8 cellular contexts compared by ENCODE assay signal in the genomic region with DNA sequence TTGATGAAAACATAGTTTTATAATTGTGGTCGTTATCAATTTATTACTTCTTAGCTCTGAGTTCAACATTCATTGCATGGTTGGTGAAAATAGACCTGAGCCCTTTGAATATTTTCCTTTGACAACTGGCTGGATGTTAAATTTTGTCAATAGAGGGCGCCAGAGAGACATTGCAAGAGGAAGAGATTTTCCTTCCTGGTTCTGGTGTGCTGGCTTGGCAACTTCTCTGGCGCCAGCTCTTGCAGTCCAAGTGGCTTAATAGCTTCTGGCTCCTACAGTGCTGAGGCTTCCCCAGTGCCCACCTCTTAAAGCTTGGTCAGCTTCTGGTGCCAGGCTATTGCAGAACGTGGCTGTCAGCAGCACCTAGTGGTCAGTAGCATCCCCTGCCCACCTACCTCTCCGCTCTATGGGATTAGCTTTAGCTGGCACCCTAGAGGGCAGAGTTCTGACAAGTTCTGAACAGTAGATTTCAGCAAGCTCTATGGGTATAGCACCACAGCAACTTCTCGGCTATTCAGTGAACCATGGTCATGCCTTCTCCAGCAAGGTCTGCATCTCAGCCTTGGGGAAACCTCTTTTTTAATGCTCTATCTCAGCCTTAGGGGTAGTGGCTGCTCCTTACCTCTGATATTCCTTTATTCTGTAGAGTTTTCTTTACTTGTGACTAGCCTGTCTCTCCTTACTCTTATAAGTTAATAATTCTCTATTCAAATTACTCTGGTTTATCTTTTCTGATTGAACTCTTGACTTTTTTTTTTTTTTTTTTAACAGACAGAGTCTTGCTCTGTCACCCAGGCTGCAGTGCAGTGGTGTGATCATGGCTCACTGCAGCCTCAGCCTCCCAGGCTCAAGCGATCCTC. TPM values are rescaled to one million over a fixed set of nuclear protein-coding genes. Genes with fewer than 3 reads are reported as not detected.
DNase-seq lines count a peak whose midpoint lies in the region; ATAC-seq, FAIRE-seq and TF ChIP-seq lines count a peak whose summit lies in the region.

No MANE protein-coding gene starts in this region.

- intact Hi-C loops in Calu3 (cut with micrococcal nuclease; ENCODE audit: unreplicated experiment): loop anchor here (1.0 to 5.0 kb wide), 6 partner anchors 43 to 186 kb away; no protein-coding TSS in a partner anchor
- intact Hi-C loops in adrenal gland (cut with DNase I): loop anchor here (5.0 kb wide), 2 partner anchors 113 to 188 kb away; no protein-coding TSS in a partner anchor
- intact Hi-C loops in heart left ventricle (cut with DNase I): loop anchor here (1.0 to 10.0 kb wide), 17 partner anchors 55 to 265 kb away; a partner anchor contains a TSS
- intact Hi-C loops in prostate gland (cut with DNase I): loop anchor here (2.0 to 10.0 kb wide), 4 partner anchors 113 to 188 kb away; no protein-coding TSS in a partner anchor

- H3K4me3 ChIP-seq in adrenal gland: no peak overlapping the region
- peak overlapping the region in 4 of 12 donors; percentile 9 to 22 (median 14) for H3K4me3 ChIP-seq in heart left ventricle
- H3K4me3 ChIP-seq in prostate gland: no peak overlapping the region

- DNase-seq in Calu3 (peak; percentile 82), H54 (ENCODE audit: insufficient read length, low spot score) (peak; percentile 45), NCI-H146 treated with DMSO at 0.1 percent for 48 hours (lab: John Stamatoyannopoulos, UW; ENCODE audit: unreplicated experiment) (peak; percentile 78), T follicular helper cell (ENCODE audit: low read depth) (peak; percentile 41), adrenal gland (peak; percentile 76 to 90 (median 85)), heart left ventricle (peak; percentile 68 to 84 (median 75)), prostate gland (ENCODE audit: low spot score) (peak; percentile 88)

- peak; percentile 96 for FAIRE-seq in H54 (lab: Jason Lieb, UNC)

- peak overlapping the region; percentile 51 for H3K4me3 Mint-ChIP-seq in Calu3 (ENCODE audit: low read depth, unreplicated experiment)

- TF ChIP-seq POLR2A in H54 (IDR thresholded peaks at IDR 0.05; ENCODE audit: low read depth, low read length) (no peak), adrenal gland (IDR thresholded peaks at IDR 0.05) (no peak), heart left ventricle (IDR thresholded peaks at IDR 0.05) (no peak), prostate gland (IDR thresholded peaks at IDR 0.05) (no peak)

- peak overlapping the region; percentile 71 for H3K27ac Mint-ChIP-seq in Calu3 (ENCODE audit: unreplicated experiment)

- H3K9me3 ChIP-seq in adrenal gland (replicated peaks in 1 of 3) (no peaks in the 10 kb centered on the region), heart left ventricle (no peaks in the 10 kb centered on the region), prostate gland (no peaks in the 10 kb centered on the region)

- no TSS peak for BruUV-seq in Calu3 (replicated peaks; lab: Mats Ljungman, UMichigan)

- no peaks in the 10 kb centered on the region for H3K27me3 ChIP-seq in adrenal gland
- H3K27me3 ChIP-seq in heart left ventricle: no peaks in the 10 kb centered on the region
- H3K27me3 ChIP-seq in prostate gland (replicated peaks; ENCODE audit: insufficient read depth): no peaks in the 10 kb centered on the region

- TF ChIP-seq CTCF in Calu3 (IDR thresholded peaks at IDR 0.05; ENCODE audit: unreplicated experiment) (peak; percentile 81), adrenal gland (IDR thresholded peaks at IDR 0.05) (peak; percentile 85 to 95 (median 88)), heart left ventricle (IDR thresholded peaks at IDR 0.05) (peak; percentile 84 to 94 (median 92)), prostate gland (IDR thresholded peaks at IDR 0.05) (peak; percentile 75 to 91 (median 86))

- H3K36me3 Mint-ChIP-seq in Calu3 (ENCODE audit: insufficient read depth, unreplicated experiment): no peaks in the 10 kb centered on the region

- H3K36me3 ChIP-seq in adrenal gland (replicated peaks in 1 of 2) (no peaks in the 10 kb centered on the region), heart left ventricle (no peaks in the 10 kb centered on the region), prostate gland (no peaks in the 10 kb centered on the region)

- peaks cover 8% of the 10 kb centered on the region for H3K4me1 Mint-ChIP-seq in Calu3 (ENCODE audit: low read depth, unreplicated experiment)

- CTCF ChIA-PET in Calu3 (lab: Charles Lee): interaction anchor here (0.6 to 5.1 kb wide), 40 partner anchors 15 to 268 kb away, joined by 3 to 57 read pairs (median 5); a partner anchor contains a TSS

- H3K4me1 ChIP-seq in adrenal gland (replicated peaks in 1 of 2) (peaks cover 0 to 12% of the 10 kb centered on the region in 2 donors), heart left ventricle (peaks cover 0 to 20% (median 8%) of the 10 kb centered on the region in 12 donors), prostate gland (replicated peaks) (no peaks in the 10 kb centered on the region)

- H3K9me3 Mint-ChIP-seq in Calu3 (ENCODE audit: low read depth, unreplicated experiment): no peaks in the 10 kb centered on the region

- 28 to 43% (median 35%) methylated on average over 5 to 7 of the region's 7 CpGs for WGBS in adrenal gland, 4 donors
- 36 to 48% (median 40%) methylated on average over 7 of the region's 7 CpGs for WGBS in heart left ventricle, 4 donors
- 33% methylated on average over 7 of the region's 7 CpGs for WGBS in prostate gland

- no peak overlapping the region for H3K27ac ChIP-seq in adrenal gland
- no peak overlapping the region for H3K27ac ChIP-seq in heart left ventricle
- no peak overlapping the region for H3K27ac ChIP-seq in prostate gland

- H3K27me3 Mint-ChIP-seq in Calu3 (ENCODE audit: unreplicated experiment): no peaks in the 10 kb centered on the region

- ATAC-seq in heart left ventricle (peak; percentile 78 to 93 (median 89)), HG02763 (IDR thresholded peaks at IDR 0.05; ENCODE audit: unreplicated experiment) (no peak)

RNA-seq across cellular contexts. Expression of a gene that starts 59.4 kb away (rescaled TPM):
- 19.9 and 21.0 TPM in 2 replicates for total RNA-seq in Calu3 (2022)
- 10 to 100 TPM in 6 of 8 donors, 1 to 10 TPM in 2; 9.4 to 22.0 (median 18.3) TPM for total RNA-seq in adrenal gland
- polyA plus RNA-seq in adrenal gland: 10 to 100 TPM in 1 of 3 donors, 1 to 10 TPM in 2; 4.1 to 13.8 (median 4.2) TPM
- 10 to 100 TPM in 5 of 9 donors, 1 to 10 TPM in 4; 4.8 to 17.0 (median 12.8) TPM for total RNA-seq in heart left ventricle
- 1 to 10 TPM; 3.2 to 5.9 TPM for polyA plus RNA-seq in heart left ventricle
- total RNA-seq in prostate gland: 10 to 100 TPM; 11.3 to 11.9 TPM
